Comparison of ENCODE assay signal across 21 cellular contexts in the genomic region with DNA sequence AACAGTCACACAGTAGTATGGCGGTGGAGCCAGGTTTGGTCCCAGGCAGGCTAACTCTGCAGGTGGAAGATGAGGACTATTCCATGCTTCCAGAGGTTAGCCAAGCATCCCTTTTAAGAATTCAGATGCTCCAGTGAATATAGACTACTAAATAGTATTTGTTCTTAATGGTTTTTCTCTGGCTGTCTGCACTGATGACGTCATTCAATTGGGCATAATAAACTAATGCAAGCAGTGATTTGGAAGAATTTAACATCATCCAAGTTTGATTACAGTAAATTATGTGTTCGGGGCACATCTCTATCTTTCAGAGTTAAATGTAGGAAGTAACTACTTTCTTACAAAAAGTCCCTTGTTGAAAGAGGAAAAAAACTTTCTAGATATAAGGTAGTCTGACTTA.
"Had no signal": no experiment of that assay in that cellular context is flagged by ENCODE, and none has a peak within 500 bp of the region (broad histone marks: within the 10 kb centered on the region; RNA-seq: fewer than 3 reads in every experiment).

No MANE protein-coding gene starts in this region.

- H3K4me3 ChIP-seq: gastrocnemius medialis, lung, ovary, psoas muscle, skin epidermis, spleen, thoracic aorta, tibial nerve, upper lobe of right lung, uterus had no signal

- FAIRE-seq: kidney had no signal

- H3K27ac ChIP-seq: gastrocnemius medialis, ovary, psoas muscle, skin epidermis, spleen, thoracic aorta, tibial nerve, upper lobe of right lung, uterus had no signal

- ATAC-seq: gastrocnemius medialis; left lobe of liver; natural killer cell; psoas muscle; right cardiac atrium; stimulated activated naive B cell treated with anti-CD40 and anti-IgM and Interleukin-4, amounts not matched to agents 10 μg/mL and 1 μg/mL and 100 μg/mL, for 72 hours; upper lobe of right lung had no signal

- DNase-seq: cortex of kidney; effector CD4-positive, alpha-beta T cell; foreskin fibroblast; gastrocnemius medialis; head of caudate nucleus; kidney; natural killer cell; occipital lobe; ovary; posterior cingulate gyrus; psoas muscle; right cardiac atrium; spleen; stimulated activated naive B cell treated with anti-CD40 and anti-IgM and Interleukin-4, amounts not matched to agents 10 μg/mL and 1 μg/mL and 100 μg/mL, for 72 hours; upper lobe of right lung; uterus had no signal

- H3K9me3 ChIP-seq: gastrocnemius medialis, ovary, psoas muscle, spleen, thoracic aorta, tibial nerve, upper lobe of right lung, uterus had no signal

- H3K4me1 ChIP-seq: gastrocnemius medialis, psoas muscle, spleen, tibial nerve, upper lobe of right lung, uterus had no signal

- H3K27me3 ChIP-seq: gastrocnemius medialis, ovary, spleen, tibial nerve, upper lobe of right lung, uterus had no signal

- H3K36me3 ChIP-seq: gastrocnemius medialis, ovary, spleen, thoracic aorta, tibial nerve, upper lobe of right lung, uterus had no signal
